ENCODE assay signal across 8 cellular contexts in the genomic region with DNA sequence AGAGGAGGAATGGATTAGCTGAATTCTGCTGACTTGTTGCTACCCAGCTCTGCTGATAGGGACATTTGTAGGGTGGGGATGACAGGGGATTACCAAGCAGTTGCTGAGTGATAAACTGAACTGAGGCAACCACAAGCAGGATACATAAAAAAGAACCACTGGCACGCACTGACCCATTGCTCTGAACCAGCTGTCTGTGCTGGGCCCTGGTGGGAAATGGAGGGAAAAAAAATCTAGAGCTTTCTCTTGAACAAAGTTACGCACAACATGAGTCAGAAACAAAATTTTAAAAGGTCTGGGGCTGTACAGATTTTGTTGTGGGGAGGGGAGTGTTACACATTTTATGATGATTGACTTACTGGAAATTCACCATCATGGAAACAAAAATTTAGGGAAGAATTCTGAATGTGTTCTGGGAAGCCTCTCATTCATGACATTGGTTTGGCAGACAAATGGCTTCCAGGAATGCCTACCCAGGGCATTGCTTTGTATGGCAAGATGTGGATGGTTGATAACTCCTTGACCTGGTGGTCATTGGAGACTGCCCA. TPM values are rescaled to one million over a fixed set of nuclear protein-coding genes. Genes with fewer than 3 reads are reported as not detected.
A peak's percentile ranks its signal among the peaks of the same experiment; 100 is the strongest.
DNase-seq lines count a peak whose midpoint lies in the region; ATAC-seq and TF ChIP-seq lines count a peak whose summit lies in the region.

No MANE protein-coding gene starts in this region.

- DNase-seq in RWPE2 (ENCODE audit: low spot score): no peak
- peak; percentile 59 for DNase-seq in hepatocyte (ENCODE audit: low spot score)
- no peak for DNase-seq in T-helper 9 cell
- DNase-seq in kidney glomerular epithelial cell (lab: John Stamatoyannopoulos, UW): no peak
- no peak for DNase-seq in NCI-H1105 treated with DMSO at 0.1 percent for 48 hours (lab: John Stamatoyannopoulos, UW)
- no peak for DNase-seq in SW 1271 (lab: John Stamatoyannopoulos, UW)

- no peaks in the 10 kb centered on the region for H3K27me3 ChIP-seq in RWPE2 (ENCODE audit: insufficient read depth, poor library complexity, severe bottlenecking)
- H3K27me3 ChIP-seq in hepatocyte: no peaks in the 10 kb centered on the region

- H3K9me3 ChIP-seq in RWPE2 (ENCODE audit: severe bottlenecking) (no peaks in the 10 kb centered on the region), hepatocyte (ENCODE audit: low read depth) (no peaks in the 10 kb centered on the region)

- peaks cover 98% of the 10 kb centered on the region for H3K79me2 ChIP-seq in hepatocyte

- WGBS in hepatocyte (ENCODE audit: low lambda C conversion rate, missing lambda C conversion rate): 56% methylated on average over 2 of the region's 2 CpGs

- H3K4me2 ChIP-seq in hepatocyte: peak overlapping the region; percentile 23

- H3K27ac ChIP-seq in RWPE2 (ENCODE audit: poor library complexity, severe bottlenecking) (no peak overlapping the region), hepatocyte (peak overlapping the region; percentile 83)

- no peaks in the 10 kb centered on the region for H3K9me2 ChIP-seq in hepatocyte (replicated peaks; ENCODE audit: insufficient read depth)

- ATAC-seq in GM18907 (IDR thresholded peaks at IDR 0.05; ENCODE audit: unreplicated experiment) (peak; percentile 94), HG02798 (IDR thresholded peaks at IDR 0.05; ENCODE audit: poor library complexity, unreplicated experiment) (peak; percentile 92), RWPE2 (ENCODE audit: low read depth) (peak; percentile 44; the same call in 1 of the 3 replicates)

- TF ChIP-seq CTCF in RWPE2 (IDR thresholded peaks at IDR 0.05; ENCODE audit: poor library complexity, severe bottlenecking): no peak
- TF ChIP-seq CTCF in hepatocyte (IDR thresholded peaks at IDR 0.05; ENCODE audit: poor library complexity): no peak

- H2AFZ ChIP-seq in hepatocyte: no peak overlapping the region

- no peak overlapping the region for H3K4me3 ChIP-seq in RWPE2 (ENCODE audit: severe bottlenecking)
- H3K4me3 ChIP-seq in hepatocyte: no peak overlapping the region

- peaks cover 50% of the 10 kb centered on the region for H3K4me1 ChIP-seq in RWPE2 (ENCODE audit: insufficient read depth, poor library complexity, severe bottlenecking)
- peaks cover 53% of the 10 kb centered on the region for H3K4me1 ChIP-seq in hepatocyte (ENCODE audit: insufficient read depth)

- H3K36me3 ChIP-seq in RWPE2 (ENCODE audit: low read depth) (peaks cover 11% of the 10 kb centered on the region; the same call in 1 of the 2 replicates), hepatocyte (replicated peaks; ENCODE audit: insufficient read depth, low read depth) (no peaks in the 10 kb centered on the region)

- peaks cover 45% of the 10 kb centered on the region for H4K20me1 ChIP-seq in hepatocyte (ENCODE audit: insufficient read depth, poor library complexity, severe bottlenecking)

RNA-seq across cellular contexts. Expression of gene FOXO3, which starts 37.7 kb away (rescaled TPM):
- 51.0 and 54.9 TPM in 2 replicates for total RNA-seq in hepatocyte
- polyA plus RNA-seq in hepatocyte: 44.6 and 50.1 TPM in 2 replicates

Comparison
In these comparisons a context has a peak if more than half of its experiments do, and no peak if none do; other contexts are left out.
1. ATAC-seq: peak in every context shown above with its lines; median percentile 94 in GM18907; 92 in HG02798; 44 in RWPE2.